ENCODE assay signal across 9 cellular contexts in genomic region chr9:114612272-114612923, GRCh38. TPM values are rescaled to one million over a fixed set of nuclear protein-coding genes. Genes with fewer than 3 reads are reported as not detected.
A peak's percentile ranks its signal among the peaks of the same experiment; 100 is the strongest.
DNase-seq lines count a peak whose midpoint lies in the region; ATAC-seq, FAIRE-seq and TF ChIP-seq lines count a peak whose summit lies in the region.
"Had no signal": no experiment of that assay in that cellular context is flagged by ENCODE, and none has a peak within 500 bp of the region (broad histone marks: within the 10 kb centered on the region; RNA-seq: fewer than 3 reads in every experiment).

No MANE protein-coding gene starts in this region.

- CTCF ChIA-PET in Calu3 (lab: Charles Lee): interaction anchor here (0.8 kb wide), 1 partner anchor 74 kb away, joined by 3 read pairs; no protein-coding TSS in a partner anchor

- FAIRE-seq in pancreas (lab: Jason Lieb, UNC): no peak

- H3K4me1 ChIP-seq in Peyer's patch: peaks cover 0 to 24% (median 8%) of the 10 kb centered on the region in 4 donors
- peaks cover 6 to 9% of the 10 kb centered on the region in 2 donors for H3K4me1 ChIP-seq in esophagus (ENCODE audit: control insufficient read depth in 2 of 2, insufficient read depth in 2 of 2, low read length in 1 of 2)
- peaks cover 0 to 8% (median 6%) of the 10 kb centered on the region in 3 donors for H3K4me1 ChIP-seq in pancreas

- H3K9me3 Mint-ChIP-seq in Calu3 (ENCODE audit: low read depth, unreplicated experiment): no peaks in the 10 kb centered on the region

- no peaks in the 10 kb centered on the region for H3K27me3 Mint-ChIP-seq in Calu3 (ENCODE audit: unreplicated experiment)

- peak overlapping the region; percentile 72 for H3K27ac Mint-ChIP-seq in Calu3 (ENCODE audit: unreplicated experiment)

- H3K4me1 Mint-ChIP-seq in Calu3 (ENCODE audit: low read depth, unreplicated experiment): no peaks in the 10 kb centered on the region

- H3K27ac ChIP-seq in Peyer's patch (peak overlapping the region; percentile 89 to 95 (median 94)), esophagus (ENCODE audit: low read depth in 2 of 2, low read length in 1 of 2) (peak overlapping the region; percentile 88 to 89), pancreas (peak overlapping the region in 3 of 4 donors; percentile 73 to 87 (median 84))

- H3K9me3 ChIP-seq in Peyer's patch (no peaks in the 10 kb centered on the region), esophagus (ENCODE audit: control insufficient read depth in 2 of 2, insufficient read depth in 1 of 2, low read depth in 1 of 2, low read length in 1 of 2) (no peaks in the 10 kb centered on the region), pancreas (no peaks in the 10 kb centered on the region)

- H3K36me3 ChIP-seq in Peyer's patch: no peaks in the 10 kb centered on the region
- H3K36me3 ChIP-seq in esophagus (ENCODE audit: control insufficient read depth in 2 of 2, insufficient read depth in 2 of 2, low read length in 1 of 2): no peaks in the 10 kb centered on the region
- H3K36me3 ChIP-seq in pancreas: no peaks in the 10 kb centered on the region

- TSS peak; percentile 50 for BruUV-seq in Calu3 (replicated peaks; lab: Mats Ljungman, UMichigan)

- no peak for TF ChIP-seq POLR2A in Peyer's patch (IDR thresholded peaks at IDR 0.05)

- ATAC-seq in pancreas: peak in 2 of 4 donors; percentile 4 to 13
- no peak for ATAC-seq in HG02763 (IDR thresholded peaks at IDR 0.05; ENCODE audit: unreplicated experiment)

- 39 to 46% methylated on average over 4 of the region's 4 CpGs for WGBS in esophagus, 2 donors
- WGBS in pancreas, 2 donors: 37 to 45% methylated on average over 4 of the region's 4 CpGs

- DNase-seq in Calu3: no peak
- DNase-seq in Peyer's patch: peak in 1 of 3 donors; percentile 31
- DNase-seq in pancreas: no peak
- no peak for DNase-seq in NCI-H1694 (lab: John Stamatoyannopoulos, UW)
- no peak for DNase-seq in SIG-M5 treated with dmso at 0.1 percent for 504 hours (lab: John Stamatoyannopoulos, UW; ENCODE audit: unreplicated experiment)
- DNase-seq in NCI-H524 treated with DMSO at 0.1 percent for 48 hours (lab: John Stamatoyannopoulos, UW): no peak

- peaks cover 19% of the 10 kb centered on the region for H3K36me3 Mint-ChIP-seq in Calu3 (ENCODE audit: insufficient read depth, unreplicated experiment)

- H3K4me3 Mint-ChIP-seq in Calu3 (ENCODE audit: low read depth, unreplicated experiment): peak overlapping the region; percentile 71

- no peak for TF ChIP-seq CTCF in Calu3 (IDR thresholded peaks at IDR 0.05; ENCODE audit: unreplicated experiment)
- no peak for TF ChIP-seq CTCF in Peyer's patch (IDR thresholded peaks at IDR 0.05)
- TF ChIP-seq CTCF in pancreas (IDR thresholded peaks at IDR 0.05): no peak

- H3K27me3 ChIP-seq in Peyer's patch (no peaks in the 10 kb centered on the region), esophagus (ENCODE audit: control insufficient read depth in 1 of 2, insufficient read depth in 2 of 2, low read length in 2 of 2) (no peaks in the 10 kb centered on the region), pancreas (no peaks in the 10 kb centered on the region)

- intact Hi-C loops in Calu3 (cut with micrococcal nuclease; ENCODE audit: unreplicated experiment): no loop called here
- intact Hi-C loops in pancreas (cut with DNase I): no loop called here

- H3K4me3 ChIP-seq in Peyer's patch (peak overlapping the region; percentile 69 to 95 (median 86)), esophagus (ENCODE audit: low read depth in 1 of 2, low read length in 2 of 2) (peak overlapping the region; percentile 66 to 69), pancreas (peak overlapping the region in 3 of 4 donors; percentile 72 to 83 (median 73))

RNA-seq across cellular contexts. Expression of gene TMEM268, which starts 1.3 kb away (rescaled TPM):
- total RNA-seq in Calu3 (2022): 6.2 and 7.0 TPM in 2 replicates
- 10 to 100 TPM in 2 of 4 donors, 1 to 10 TPM in 2; 3.5 to 24.8 (median 8.9) TPM for total RNA-seq in Peyer's patch
- 1 to 10 TPM; 1.6 to 2.5 TPM for polyA plus RNA-seq in esophagus
- total RNA-seq in pancreas: 1 to 10 TPM; 3.0 to 8.7 (median 4.4) TPM
- 1 to 10 TPM; 2.1 to 2.5 TPM for polyA plus RNA-seq in pancreas

RNA-seq across cellular contexts. Expression of gene ATP6V1G1, which starts 24.8 kb away (rescaled TPM):
- total RNA-seq in Calu3 (2022): 50.1 and 59.5 TPM in 2 replicates
- total RNA-seq in Peyer's patch: 100 to 1,000 TPM in 3 of 4 donors, 10 to 100 TPM in 1; 84.3 to 166 (median 107) TPM
- 100 to 1,000 TPM; 127 to 145 TPM for polyA plus RNA-seq in esophagus
- total RNA-seq in pancreas: 10 to 100 TPM; 19.7 to 38.3 (median 35.5) TPM
- polyA plus RNA-seq in pancreas: 100 to 1,000 TPM in 1 of 2 donors, 10 to 100 TPM in 1; 57.2 to 124 TPM

RNA-seq across cellular contexts. Expression of gene TEX53, which starts 45.2 kb away (rescaled TPM):
- total RNA-seq in Calu3 (2022): not detected in 2 replicates
- not detected for total RNA-seq in Peyer's patch
- not detected for polyA plus RNA-seq in esophagus
- not detected for total RNA-seq in pancreas
- polyA plus RNA-seq in pancreas: not detected
- total RNA-seq: glomerular endothelial cell had no signal
